Comparison of ENCODE assay signal across 9 cellular contexts in genomic region chr6:551405-551804, GRCh38.
DNase-seq lines count a peak whose midpoint lies in the region; ATAC-seq and TF ChIP-seq lines count a peak whose summit lies in the region.
"Had no signal": no experiment of that assay in that cellular context is flagged by ENCODE, and none has a peak within 500 bp of the region (broad histone marks: within the 10 kb centered on the region; RNA-seq: fewer than 3 reads in every experiment).

No MANE protein-coding gene starts in this region.

- ATAC-seq in HG03159 (IDR thresholded peaks at IDR 0.05; ENCODE audit: unreplicated experiment) (no peak), HG03095 (IDR thresholded peaks at IDR 0.05; ENCODE audit: unreplicated experiment) (no peak), HG03439 (IDR thresholded peaks at IDR 0.05; ENCODE audit: unreplicated experiment) (no peak)

- no peak overlapping the region for H3K9ac ChIP-seq in NT2/D1 (ENCODE audit: insufficient read length, low read depth)

- DNase-seq in GM04504 (ENCODE audit: low read depth) (peak; percentile 5), NT2/D1 (ENCODE audit: low read depth, low spot score) (peak; percentile 51), choroid plexus epithelial cell (ENCODE audit: low read depth) (peak; percentile 73), renal cortical epithelial cell (ENCODE audit: low read depth) (peak; percentile 12), CD1c-positive myeloid dendritic cell (ENCODE audit: extremely low spot score) (no peak)
- DNase-seq: naive B cell had no signal

- no peaks in the 10 kb centered on the region for H3K27me3 ChIP-seq in NT2/D1 (ENCODE audit: insufficient read depth, insufficient read length)

- peak; percentile 53 for TF ChIP-seq CTCF in choroid plexus epithelial cell (conservative IDR thresholded peaks at IDR 0.05; ENCODE audit: low read depth, low read length)

- H3K9me3 ChIP-seq in NT2/D1 (ENCODE audit: insufficient read depth, low read length) = no peaks in the 10 kb centered on the region

- peaks cover 24% of the 10 kb centered on the region for H3K36me3 ChIP-seq in NT2/D1 (ENCODE audit: insufficient read depth, insufficient read length, low read length)

- H3K4me1 ChIP-seq in NT2/D1 (ENCODE audit: insufficient read depth, insufficient read length) = peaks cover 5% of the 10 kb centered on the region

- H3K4me3 ChIP-seq in NT2/D1 (ENCODE audit: insufficient read length, low read depth) = no peak overlapping the region
- H3K4me3 ChIP-seq in choroid plexus epithelial cell (ENCODE audit: low read depth, low read length) = no peak overlapping the region
